18 cellular contexts compared by ENCODE assay signal in the genomic region with DNA sequence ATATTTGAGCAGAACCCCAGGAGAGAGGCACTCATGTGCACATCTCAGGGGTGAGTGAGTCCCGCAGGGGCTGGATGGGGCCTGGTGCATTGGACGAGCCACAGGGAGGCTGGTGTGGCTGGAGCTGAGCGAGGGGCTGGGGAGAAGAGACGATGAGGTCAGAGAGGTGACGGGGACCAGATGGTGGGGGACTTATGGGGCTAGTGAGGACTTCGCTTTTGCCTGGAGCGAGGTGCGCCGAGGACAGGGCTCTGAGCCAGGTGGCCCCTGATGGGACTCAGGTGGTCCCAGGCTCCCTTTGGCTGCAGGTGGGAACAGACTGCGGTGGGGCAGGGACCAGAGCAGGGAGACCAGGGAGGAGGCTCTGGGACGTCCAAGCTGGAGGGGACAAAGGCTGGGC. TPM values are rescaled to one million over a fixed set of nuclear protein-coding genes. Genes with fewer than 3 reads are reported as not detected.
"Had no signal": no experiment of that assay in that cellular context is flagged by ENCODE, and none has a peak within 500 bp of the region (broad histone marks: within the 10 kb centered on the region; RNA-seq: fewer than 3 reads in every experiment).

No MANE protein-coding gene starts in this region.

- H3K4me1 ChIP-seq: adrenal gland, SJSA1 had no signal

- H3K9me3 ChIP-seq: adrenal gland, body of pancreas, neutrophil, right atrium auricular region, SJSA1, upper lobe of left lung had no signal

- H3K27me3 ChIP-seq: adrenal gland, body of pancreas, right atrium auricular region, SJSA1, upper lobe of left lung had no signal

- H3K4me3 ChIP-seq: adrenal gland, body of pancreas, right atrium auricular region, SJSA1, smooth muscle cell, upper lobe of left lung had no signal

- H3K36me3 Mint-ChIP-seq: mesothelial cell of epicardium had no signal

- H3K27ac Mint-ChIP-seq: activated CD8-positive, alpha-beta T cell treated with anti-CD3 and anti-CD28 coated beads, Interleukin-2, amount 10 ng/mL, durations not matched to agents 7 days and 5 days; activated naive CD4-positive, alpha-beta T cell treated with anti-CD3 and anti-CD28 coated beads for 36 hours; mesothelial cell of epicardium had no signal

- H3K36me3 ChIP-seq: adrenal gland, neutrophil, right atrium auricular region, SJSA1, upper lobe of left lung had no signal

- H3K9me3 Mint-ChIP-seq: activated naive CD4-positive, alpha-beta T cell treated with anti-CD3 and anti-CD28 coated beads for 36 hours; mesothelial cell of epicardium had no signal

- H3K27ac ChIP-seq: adrenal gland, body of pancreas, neutrophil, right atrium auricular region, SJSA1, upper lobe of left lung had no signal

- DNase-seq: activated CD4-positive, alpha-beta T cell treated with anti-CD3 and anti-CD28 coated beads for 4 hours; activated CD8-positive, alpha-beta memory T cell treated with anti-CD3 and anti-CD28 coated beads, Interleukin-2, amount 50 U/mL, for 48 hours; activated CD8-positive, alpha-beta T cell treated with anti-CD3 and anti-CD28 coated beads, Interleukin-2, amount 10 ng/mL, durations not matched to agents 7 days and 5 days; activated naive CD4-positive, alpha-beta T cell treated with anti-CD3 and anti-CD28 coated beads for 36 hours; adrenal gland; body of pancreas; cerebellar nuclear complex; posterior cingulate gyrus; T-helper 9 cell had no signal

- H3K4me3 Mint-ChIP-seq: activated CD8-positive, alpha-beta T cell treated with anti-CD3 and anti-CD28 coated beads, Interleukin-2, amount 10 ng/mL, durations not matched to agents 7 days and 5 days; activated naive CD4-positive, alpha-beta T cell treated with anti-CD3 and anti-CD28 coated beads for 36 hours; mesothelial cell of epicardium had no signal

RNA-seq across cellular contexts. Expression of a gene that starts 6.9 kb away (rescaled TPM):
- total RNA-seq: activated CD8-positive, alpha-beta T cell treated with anti-CD3 and anti-CD28 coated beads, Interleukin-2, amount 10 ng/mL, durations not matched to agents 7 days and 5 days; activated naive CD4-positive, alpha-beta T cell treated with anti-CD3 and anti-CD28 coated beads for 36 hours; endothelial cell of umbilical vein; liver; SJSA1 had no signal

RNA-seq across cellular contexts. Expression of a gene that starts 26.1 kb away (rescaled TPM):
- total RNA-seq: endothelial cell of umbilical vein, kidney epithelial cell, SJSA1 had no signal

RNA-seq across cellular contexts. Expression of a gene that starts 29.9 kb away (rescaled TPM):
- total RNA-seq: endothelial cell of umbilical vein, kidney epithelial cell, SJSA1 had no signal

RNA-seq across cellular contexts. Expression of a gene that starts 34.3 kb away (rescaled TPM):
- total RNA-seq: adrenal gland, endothelial cell of umbilical vein, kidney epithelial cell, right atrium auricular region, SJSA1, smooth muscle cell had no signal
